ENCODE assay signal across 1 cellular context in genomic region chr15:70636540-70637165, GRCh38.
TF ChIP-seq lines count a peak whose summit lies in the region.

No MANE protein-coding gene starts in this region.

TF ChIP-seq in HEK293, 187 proteins besides CTCF, POLR2A, EP300 and RAD21 (continued from another document):
- TF ChIP-seq ZNF513 (tag by site-specific recombination; IDR thresholded peaks at IDR 0.05) (no peak), TRIM28 (IDR thresholded peaks at IDR 0.05; ENCODE audit: borderline replicate concordance, low read length) (no peak), GLIS2 (tag by site-specific recombination; IDR thresholded peaks at IDR 0.05) (no peak), ZNF239 (tag by site-specific recombination; IDR thresholded peaks at IDR 0.05) (no peak), ZNF677 (tag by site-specific recombination; IDR thresholded peaks at IDR 0.05) (no peak), ZNF169 (tag by site-specific recombination; IDR thresholded peaks at IDR 0.05) (no peak), ZNF707 (tag by site-specific recombination; IDR thresholded peaks at IDR 0.05) (no peak), ZNF2 (tag by site-specific recombination; IDR thresholded peaks at IDR 0.05) (no peak), BCL11A (tag by site-specific recombination; IDR thresholded peaks at IDR 0.05; ENCODE audit: low read depth) (no peak), ZBTB1 (tag by site-specific recombination; IDR thresholded peaks at IDR 0.05) (no peak)
- TF ChIP-seq, protein P1, sequence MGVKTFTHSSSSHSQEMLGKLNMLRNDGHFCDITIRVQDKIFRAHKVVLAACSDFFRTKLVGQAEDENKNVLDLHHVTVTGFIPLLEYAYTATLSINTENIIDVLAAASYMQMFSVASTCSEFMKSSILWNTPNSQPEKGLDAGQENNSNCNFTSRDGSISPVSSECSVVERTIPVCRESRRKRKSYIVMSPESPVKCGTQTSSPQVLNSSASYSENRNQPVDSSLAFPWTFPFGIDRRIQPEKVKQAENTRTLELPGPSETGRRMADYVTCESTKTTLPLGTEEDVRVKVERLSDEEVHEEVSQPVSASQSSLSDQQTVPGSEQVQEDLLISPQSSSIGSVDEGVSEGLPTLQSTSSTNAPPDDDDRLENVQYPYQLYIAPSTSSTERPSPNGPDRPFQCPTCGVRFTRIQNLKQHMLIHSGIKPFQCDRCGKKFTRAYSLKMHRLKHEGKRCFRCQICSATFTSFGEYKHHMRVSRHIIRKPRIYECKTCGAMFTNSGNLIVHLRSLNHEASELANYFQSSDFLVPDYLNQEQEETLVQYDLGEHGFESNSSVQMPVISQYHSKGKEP (tag by site-specific recombination; IDR thresholded peaks at IDR 0.05): no peak
- TF ChIP-seq, protein P2, sequence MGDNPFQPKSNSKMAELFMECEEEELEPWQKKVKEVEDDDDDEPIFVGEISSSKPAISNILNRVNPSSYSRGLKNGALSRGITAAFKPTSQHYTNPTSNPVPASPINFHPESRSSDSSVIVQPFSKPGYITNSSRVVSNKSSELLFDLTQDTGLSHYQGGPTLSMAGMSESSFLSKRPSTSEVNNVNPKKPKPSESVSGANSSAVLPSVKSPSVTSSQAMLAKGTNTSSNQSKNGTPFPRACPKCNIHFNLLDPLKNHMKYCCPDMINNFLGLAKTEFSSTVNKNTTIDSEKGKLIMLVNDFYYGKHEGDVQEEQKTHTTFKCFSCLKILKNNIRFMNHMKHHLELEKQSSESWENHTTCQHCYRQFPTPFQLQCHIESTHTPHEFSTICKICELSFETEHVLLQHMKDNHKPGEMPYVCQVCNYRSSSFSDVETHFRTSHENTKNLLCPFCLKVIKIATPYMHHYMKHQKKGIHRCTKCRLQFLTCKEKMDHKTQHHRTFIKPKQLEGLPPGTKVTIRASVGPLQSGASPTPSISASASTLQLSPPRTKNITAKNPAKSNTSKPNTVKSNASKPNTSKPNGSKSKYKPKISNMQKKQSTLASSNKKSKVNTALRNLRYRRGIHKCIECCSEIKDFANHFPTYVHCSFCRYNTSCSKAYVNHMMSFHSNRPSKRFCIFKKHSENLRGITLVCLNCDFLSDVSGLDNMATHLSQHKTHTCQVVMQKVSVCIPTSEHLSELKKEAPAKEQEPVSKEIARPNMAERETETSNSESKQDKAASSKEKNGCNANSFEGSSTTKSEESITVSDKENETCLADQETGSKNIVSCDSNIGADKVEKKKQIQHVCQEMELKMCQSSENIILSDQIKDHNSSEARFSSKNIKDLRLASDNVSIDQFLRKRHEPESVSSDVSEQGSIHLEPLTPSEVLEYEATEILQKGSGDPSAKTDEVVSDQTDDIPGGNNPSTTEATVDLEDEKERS (tag by site-specific recombination; IDR thresholded peaks at IDR 0.05): no peak
